In the genomic region with DNA sequence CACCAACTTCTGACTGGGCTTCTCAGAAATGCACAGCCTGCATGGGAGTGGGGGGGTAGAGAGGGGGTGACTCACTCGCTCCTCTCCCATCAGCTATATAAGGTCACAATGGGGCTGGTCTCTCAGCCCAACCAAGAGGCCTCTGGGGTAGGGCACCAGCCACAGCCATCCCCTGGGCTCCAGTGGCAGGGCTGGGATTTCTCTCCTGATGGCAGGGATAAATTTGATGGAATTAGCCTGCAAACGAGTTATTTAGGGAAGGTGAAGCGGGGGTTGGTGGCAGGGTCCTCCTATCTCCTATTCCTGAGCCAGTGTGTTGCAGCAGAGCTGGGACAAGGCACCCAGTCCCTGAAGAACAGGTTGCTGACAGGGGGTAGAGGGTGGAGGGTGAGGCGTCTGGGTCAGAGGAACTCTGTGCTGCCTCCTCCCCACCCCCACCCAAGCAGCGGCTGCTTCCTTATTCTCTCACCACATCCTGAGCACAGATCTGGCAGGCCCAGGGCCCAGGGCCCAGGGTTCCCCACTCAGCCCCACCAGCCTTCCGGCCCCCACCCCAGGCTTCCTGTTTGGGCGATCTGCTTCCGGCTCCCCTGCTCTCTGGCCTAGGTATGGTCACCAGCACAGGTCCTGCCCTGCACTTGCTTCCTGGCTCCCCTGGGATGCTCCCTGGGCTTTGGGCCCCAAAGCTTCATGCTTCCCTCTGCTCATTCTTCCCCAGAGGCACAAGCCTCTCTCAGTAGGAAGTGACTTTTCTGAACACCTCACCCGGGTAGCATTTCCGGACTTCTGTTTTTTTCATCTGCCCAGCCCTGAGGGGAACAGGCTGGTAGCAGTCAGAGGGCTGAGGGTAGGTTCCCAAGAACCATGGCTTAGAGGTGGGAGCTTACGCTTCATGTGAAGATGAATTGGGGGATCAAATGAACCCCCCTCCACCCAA, we compare ENCODE assay signal across 1 cellular context.
A peak's percentile ranks its signal among the peaks of the same experiment; 100 is the strongest.
TF ChIP-seq lines count a peak whose summit lies in the region.

No MANE protein-coding gene starts in this region.

TF ChIP-seq in K562, 482 proteins besides CTCF, POLR2A, EP300 and RAD21 (continued from another document and continues in another):
- TF ChIP-seq SRF (CRISPR knock-in tag; IDR thresholded peaks at IDR 0.05) (peak; percentile 91 to 98; a peak in 3 of 4 replicates), SP2 (IDR thresholded peaks at IDR 0.05; ENCODE audit: extremely low read depth, low read depth, low read length, poor library complexity, severe bottlenecking) (no peak), ZNF146 (CRISPR knock-in tag; IDR thresholded peaks at IDR 0.05; ENCODE audit: unreplicated experiment) (no peak), ZBTB17 (CRISPR knock-in tag; IDR thresholded peaks at IDR 0.05) (no peak), NFE2L1 (tag; IDR thresholded peaks at IDR 0.05; ENCODE audit: borderline replicate concordance, low read depth) (no peak), NCOA1 (IDR thresholded peaks at IDR 0.05; ENCODE audit: low read depth) (peak; percentile 55), ERF (CRISPR knock-in tag; IDR thresholded peaks at IDR 0.05) (peak; percentile 91; the same call in 1 of the 2 replicates), TBL1XR1 (IDR thresholded peaks at IDR 0.05; ENCODE audit: low read length in 2 of 2) (no peak; a peak in 1 of 4 replicates), NR2C1 (IDR thresholded peaks at IDR 0.05) (no peak), NR2C1 (tag; IDR thresholded peaks at IDR 0.05) (peak; percentile 55; the same call in 1 of the 2 replicates), TAF7 (tag; IDR thresholded peaks at IDR 0.05) (no peak; the same call in none of the 2 replicates), ZNF445 (CRISPR knock-in tag; IDR thresholded peaks at IDR 0.05; ENCODE audit: low read depth) (no peak), U2AF1 (optimal IDR thresholded peaks at IDR 0.05; ENCODE audit: low read depth, low read length) (no peak), CBFA2T3 (IDR thresholded peaks at IDR 0.05) (no peak; the same call in 1 of the 2 replicates), CHCHD3 (CRISPR knock-in tag; IDR thresholded peaks at IDR 0.05) (no peak), SRSF3 (IDR thresholded peaks at IDR 0.05; ENCODE audit: insufficient read depth, low read length) (no peak), POLR2AphosphoS5 (IDR thresholded peaks at IDR 0.05; ENCODE audit: control insufficient read depth, insufficient read depth, low read depth, low read length) (peak; percentile 54; the same call in 1 of the 2 replicates), GABPA (tag; conservative IDR thresholded peaks at IDR 0.05; ENCODE audit: low read depth) (peak; percentile 96), ZNF586 (CRISPR knock-in tag; conservative IDR thresholded peaks at IDR 0.05) (no peak), TAL1 (IDR thresholded peaks at IDR 0.05) (no peak), ZNF717 (CRISPR knock-in tag; IDR thresholded peaks at IDR 0.05) (no peak), PTTG1 (tag; IDR thresholded peaks at IDR 0.05; ENCODE audit: low read depth) (no peak), ZNF408 (CRISPR knock-in tag; IDR thresholded peaks at IDR 0.05; ENCODE audit: low read depth) (no peak), SMAD3 (CRISPR knock-in tag; conservative IDR thresholded peaks at IDR 0.05) (no peak), ZNF785 (CRISPR knock-in tag; IDR thresholded peaks at IDR 0.05) (no peak), ZKSCAN3 (CRISPR knock-in tag; IDR thresholded peaks at IDR 0.05) (no peak), FIP1L1 (IDR thresholded peaks at IDR 0.05; ENCODE audit: low read depth, low read length, poor library complexity, severe bottlenecking) (no peak), ZNF431 (CRISPR knock-in tag; IDR thresholded peaks at IDR 0.05) (no peak; the same call in 1 of the 2 replicates)
- TF ChIP-seq, protein P1, sequence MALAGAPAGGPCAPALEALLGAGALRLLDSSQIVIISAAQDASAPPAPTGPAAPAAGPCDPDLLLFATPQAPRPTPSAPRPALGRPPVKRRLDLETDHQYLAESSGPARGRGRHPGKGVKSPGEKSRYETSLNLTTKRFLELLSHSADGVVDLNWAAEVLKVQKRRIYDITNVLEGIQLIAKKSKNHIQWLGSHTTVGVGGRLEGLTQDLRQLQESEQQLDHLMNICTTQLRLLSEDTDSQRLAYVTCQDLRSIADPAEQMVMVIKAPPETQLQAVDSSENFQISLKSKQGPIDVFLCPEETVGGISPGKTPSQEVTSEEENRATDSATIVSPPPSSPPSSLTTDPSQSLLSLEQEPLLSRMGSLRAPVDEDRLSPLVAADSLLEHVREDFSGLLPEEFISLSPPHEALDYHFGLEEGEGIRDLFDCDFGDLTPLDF (CRISPR knock-in tag; IDR thresholded peaks at IDR 0.05) = no peak
- TF ChIP-seq, protein P2, sequence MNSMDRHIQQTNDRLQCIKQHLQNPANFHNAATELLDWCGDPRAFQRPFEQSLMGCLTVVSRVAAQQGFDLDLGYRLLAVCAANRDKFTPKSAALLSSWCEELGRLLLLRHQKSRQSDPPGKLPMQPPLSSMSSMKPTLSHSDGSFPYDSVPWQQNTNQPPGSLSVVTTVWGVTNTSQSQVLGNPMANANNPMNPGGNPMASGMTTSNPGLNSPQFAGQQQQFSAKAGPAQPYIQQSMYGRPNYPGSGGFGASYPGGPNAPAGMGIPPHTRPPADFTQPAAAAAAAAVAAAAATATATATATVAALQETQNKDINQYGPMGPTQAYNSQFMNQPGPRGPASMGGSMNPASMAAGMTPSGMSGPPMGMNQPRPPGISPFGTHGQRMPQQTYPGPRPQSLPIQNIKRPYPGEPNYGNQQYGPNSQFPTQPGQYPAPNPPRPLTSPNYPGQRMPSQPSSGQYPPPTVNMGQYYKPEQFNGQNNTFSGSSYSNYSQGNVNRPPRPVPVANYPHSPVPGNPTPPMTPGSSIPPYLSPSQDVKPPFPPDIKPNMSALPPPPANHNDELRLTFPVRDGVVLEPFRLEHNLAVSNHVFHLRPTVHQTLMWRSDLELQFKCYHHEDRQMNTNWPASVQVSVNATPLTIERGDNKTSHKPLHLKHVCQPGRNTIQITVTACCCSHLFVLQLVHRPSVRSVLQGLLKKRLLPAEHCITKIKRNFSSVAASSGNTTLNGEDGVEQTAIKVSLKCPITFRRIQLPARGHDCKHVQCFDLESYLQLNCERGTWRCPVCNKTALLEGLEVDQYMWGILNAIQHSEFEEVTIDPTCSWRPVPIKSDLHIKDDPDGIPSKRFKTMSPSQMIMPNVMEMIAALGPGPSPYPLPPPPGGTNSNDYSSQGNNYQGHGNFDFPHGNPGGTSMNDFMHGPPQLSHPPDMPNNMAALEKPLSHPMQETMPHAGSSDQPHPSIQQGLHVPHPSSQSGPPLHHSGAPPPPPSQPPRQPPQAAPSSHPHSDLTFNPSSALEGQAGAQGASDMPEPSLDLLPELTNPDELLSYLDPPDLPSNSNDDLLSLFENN (IDR thresholded peaks at IDR 0.05; ENCODE audit: low read depth in 2 of 2, low read length in 2 of 2) = peak in 1 of 2 experiments; percentile 73; a peak in 2 of 4 replicates
- TF ChIP-seq, protein P3, sequence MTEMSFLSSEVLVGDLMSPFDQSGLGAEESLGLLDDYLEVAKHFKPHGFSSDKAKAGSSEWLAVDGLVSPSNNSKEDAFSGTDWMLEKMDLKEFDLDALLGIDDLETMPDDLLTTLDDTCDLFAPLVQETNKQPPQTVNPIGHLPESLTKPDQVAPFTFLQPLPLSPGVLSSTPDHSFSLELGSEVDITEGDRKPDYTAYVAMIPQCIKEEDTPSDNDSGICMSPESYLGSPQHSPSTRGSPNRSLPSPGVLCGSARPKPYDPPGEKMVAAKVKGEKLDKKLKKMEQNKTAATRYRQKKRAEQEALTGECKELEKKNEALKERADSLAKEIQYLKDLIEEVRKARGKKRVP (CRISPR knock-in tag; IDR thresholded peaks at IDR 0.05) = peak; percentile 17; the same call in 1 of the 2 replicates
- TF ChIP-seq, protein P4, sequence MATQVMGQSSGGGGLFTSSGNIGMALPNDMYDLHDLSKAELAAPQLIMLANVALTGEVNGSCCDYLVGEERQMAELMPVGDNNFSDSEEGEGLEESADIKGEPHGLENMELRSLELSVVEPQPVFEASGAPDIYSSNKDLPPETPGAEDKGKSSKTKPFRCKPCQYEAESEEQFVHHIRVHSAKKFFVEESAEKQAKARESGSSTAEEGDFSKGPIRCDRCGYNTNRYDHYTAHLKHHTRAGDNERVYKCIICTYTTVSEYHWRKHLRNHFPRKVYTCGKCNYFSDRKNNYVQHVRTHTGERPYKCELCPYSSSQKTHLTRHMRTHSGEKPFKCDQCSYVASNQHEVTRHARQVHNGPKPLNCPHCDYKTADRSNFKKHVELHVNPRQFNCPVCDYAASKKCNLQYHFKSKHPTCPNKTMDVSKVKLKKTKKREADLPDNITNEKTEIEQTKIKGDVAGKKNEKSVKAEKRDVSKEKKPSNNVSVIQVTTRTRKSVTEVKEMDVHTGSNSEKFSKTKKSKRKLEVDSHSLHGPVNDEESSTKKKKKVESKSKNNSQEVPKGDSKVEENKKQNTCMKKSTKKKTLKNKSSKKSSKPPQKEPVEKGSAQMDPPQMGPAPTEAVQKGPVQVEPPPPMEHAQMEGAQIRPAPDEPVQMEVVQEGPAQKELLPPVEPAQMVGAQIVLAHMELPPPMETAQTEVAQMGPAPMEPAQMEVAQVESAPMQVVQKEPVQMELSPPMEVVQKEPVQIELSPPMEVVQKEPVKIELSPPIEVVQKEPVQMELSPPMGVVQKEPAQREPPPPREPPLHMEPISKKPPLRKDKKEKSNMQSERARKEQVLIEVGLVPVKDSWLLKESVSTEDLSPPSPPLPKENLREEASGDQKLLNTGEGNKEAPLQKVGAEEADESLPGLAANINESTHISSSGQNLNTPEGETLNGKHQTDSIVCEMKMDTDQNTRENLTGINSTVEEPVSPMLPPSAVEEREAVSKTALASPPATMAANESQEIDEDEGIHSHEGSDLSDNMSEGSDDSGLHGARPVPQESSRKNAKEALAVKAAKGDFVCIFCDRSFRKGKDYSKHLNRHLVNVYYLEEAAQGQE (CRISPR knock-in tag; IDR thresholded peaks at IDR 0.05; ENCODE audit: low read depth) = no peak
- TF ChIP-seq, protein P5, sequence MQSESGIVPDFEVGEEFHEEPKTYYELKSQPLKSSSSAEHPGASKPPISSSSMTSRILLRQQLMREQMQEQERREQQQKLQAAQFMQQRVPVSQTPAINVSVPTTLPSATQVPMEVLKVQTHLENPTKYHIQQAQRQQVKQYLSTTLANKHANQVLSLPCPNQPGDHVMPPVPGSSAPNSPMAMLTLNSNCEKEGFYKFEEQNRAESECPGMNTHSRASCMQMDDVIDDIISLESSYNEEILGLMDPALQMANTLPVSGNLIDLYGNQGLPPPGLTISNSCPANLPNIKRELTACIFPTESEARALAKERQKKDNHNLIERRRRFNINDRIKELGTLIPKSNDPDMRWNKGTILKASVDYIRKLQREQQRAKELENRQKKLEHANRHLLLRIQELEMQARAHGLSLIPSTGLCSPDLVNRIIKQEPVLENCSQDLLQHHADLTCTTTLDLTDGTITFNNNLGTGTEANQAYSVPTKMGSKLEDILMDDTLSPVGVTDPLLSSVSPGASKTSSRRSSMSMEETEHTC (IDR thresholded peaks at IDR 0.05) = no peak
- TF ChIP-seq, protein P6, sequence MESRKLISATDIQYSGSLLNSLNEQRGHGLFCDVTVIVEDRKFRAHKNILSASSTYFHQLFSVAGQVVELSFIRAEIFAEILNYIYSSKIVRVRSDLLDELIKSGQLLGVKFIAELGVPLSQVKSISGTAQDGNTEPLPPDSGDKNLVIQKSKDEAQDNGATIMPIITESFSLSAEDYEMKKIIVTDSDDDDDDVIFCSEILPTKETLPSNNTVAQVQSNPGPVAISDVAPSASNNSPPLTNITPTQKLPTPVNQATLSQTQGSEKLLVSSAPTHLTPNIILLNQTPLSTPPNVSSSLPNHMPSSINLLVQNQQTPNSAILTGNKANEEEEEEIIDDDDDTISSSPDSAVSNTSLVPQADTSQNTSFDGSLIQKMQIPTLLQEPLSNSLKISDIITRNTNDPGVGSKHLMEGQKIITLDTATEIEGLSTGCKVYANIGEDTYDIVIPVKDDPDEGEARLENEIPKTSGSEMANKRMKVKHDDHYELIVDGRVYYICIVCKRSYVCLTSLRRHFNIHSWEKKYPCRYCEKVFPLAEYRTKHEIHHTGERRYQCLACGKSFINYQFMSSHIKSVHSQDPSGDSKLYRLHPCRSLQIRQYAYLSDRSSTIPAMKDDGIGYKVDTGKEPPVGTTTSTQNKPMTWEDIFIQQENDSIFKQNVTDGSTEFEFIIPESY (CRISPR knock-in tag; IDR thresholded peaks at IDR 0.05) = no peak
- TF ChIP-seq, protein P7, sequence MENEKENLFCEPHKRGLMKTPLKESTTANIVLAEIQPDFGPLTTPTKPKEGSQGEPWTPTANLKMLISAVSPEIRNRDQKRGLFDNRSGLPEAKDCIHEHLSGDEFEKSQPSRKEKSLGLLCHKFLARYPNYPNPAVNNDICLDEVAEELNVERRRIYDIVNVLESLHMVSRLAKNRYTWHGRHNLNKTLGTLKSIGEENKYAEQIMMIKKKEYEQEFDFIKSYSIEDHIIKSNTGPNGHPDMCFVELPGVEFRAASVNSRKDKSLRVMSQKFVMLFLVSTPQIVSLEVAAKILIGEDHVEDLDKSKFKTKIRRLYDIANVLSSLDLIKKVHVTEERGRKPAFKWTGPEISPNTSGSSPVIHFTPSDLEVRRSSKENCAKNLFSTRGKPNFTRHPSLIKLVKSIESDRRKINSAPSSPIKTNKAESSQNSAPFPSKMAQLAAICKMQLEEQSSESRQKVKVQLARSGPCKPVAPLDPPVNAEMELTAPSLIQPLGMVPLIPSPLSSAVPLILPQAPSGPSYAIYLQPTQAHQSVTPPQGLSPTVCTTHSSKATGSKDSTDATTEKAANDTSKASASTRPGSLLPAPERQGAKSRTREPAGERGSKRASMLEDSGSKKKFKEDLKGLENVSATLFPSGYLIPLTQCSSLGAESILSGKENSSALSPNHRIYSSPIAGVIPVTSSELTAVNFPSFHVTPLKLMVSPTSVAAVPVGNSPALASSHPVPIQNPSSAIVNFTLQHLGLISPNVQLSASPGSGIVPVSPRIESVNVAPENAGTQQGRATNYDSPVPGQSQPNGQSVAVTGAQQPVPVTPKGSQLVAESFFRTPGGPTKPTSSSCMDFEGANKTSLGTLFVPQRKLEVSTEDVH (IDR thresholded peaks at IDR 0.05; ENCODE audit: low read depth, partially characterized antibody) = peak; percentile 73
- TF ChIP-seq, protein P8, sequence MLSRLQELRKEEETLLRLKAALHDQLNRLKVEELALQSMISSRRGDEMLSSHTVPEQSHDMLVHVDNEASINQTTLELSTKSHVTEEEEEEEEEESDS (CRISPR knock-in tag; IDR thresholded peaks at IDR 0.05) = no peak
- TF ChIP-seq, protein P9, sequence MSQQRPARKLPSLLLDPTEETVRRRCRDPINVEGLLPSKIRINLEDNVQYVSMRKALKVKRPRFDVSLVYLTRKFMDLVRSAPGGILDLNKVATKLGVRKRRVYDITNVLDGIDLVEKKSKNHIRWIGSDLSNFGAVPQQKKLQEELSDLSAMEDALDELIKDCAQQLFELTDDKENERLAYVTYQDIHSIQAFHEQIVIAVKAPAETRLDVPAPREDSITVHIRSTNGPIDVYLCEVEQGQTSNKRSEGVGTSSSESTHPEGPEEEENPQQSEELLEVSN (IDR thresholded peaks at IDR 0.05; ENCODE audit: borderline replicate concordance in 1 of 2, extremely low read depth in 1 of 2, insufficient read depth in 1 of 2, insufficient read length in 1 of 2, low read depth in 1 of 2, low read length in 1 of 2, poor library complexity in 1 of 2, severe bottlenecking in 1 of 2) = no peak
- TF ChIP-seq, protein P10, sequence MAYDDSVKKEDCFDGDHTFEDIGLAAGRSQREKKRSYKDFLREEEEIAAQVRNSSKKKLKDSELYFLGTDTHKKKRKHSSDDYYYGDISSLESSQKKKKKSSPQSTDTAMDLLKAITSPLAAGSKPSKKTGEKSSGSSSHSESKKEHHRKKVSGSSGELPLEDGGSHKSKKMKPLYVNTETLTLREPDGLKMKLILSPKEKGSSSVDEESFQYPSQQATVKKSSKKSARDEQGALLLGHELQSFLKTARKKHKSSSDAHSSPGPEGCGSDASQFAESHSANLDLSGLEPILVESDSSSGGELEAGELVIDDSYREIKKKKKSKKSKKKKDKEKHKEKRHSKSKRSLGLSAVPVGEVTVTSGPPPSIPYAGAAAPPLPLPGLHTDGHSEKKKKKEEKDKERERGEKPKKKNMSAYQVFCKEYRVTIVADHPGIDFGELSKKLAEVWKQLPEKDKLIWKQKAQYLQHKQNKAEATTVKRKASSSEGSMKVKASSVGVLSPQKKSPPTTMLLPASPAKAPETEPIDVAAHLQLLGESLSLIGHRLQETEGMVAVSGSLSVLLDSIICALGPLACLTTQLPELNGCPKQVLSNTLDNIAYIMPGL (CRISPR knock-in tag; IDR thresholded peaks at IDR 0.05) = no peak
